ENCODE assay signal across 8 cellular contexts in genomic region chr7:100874577-100875355, GRCh38. TPM values are rescaled to one million over a fixed set of nuclear protein-coding genes. Genes with fewer than 3 reads are reported as not detected.
DNase-seq lines count a peak whose midpoint lies in the region; ATAC-seq, FAIRE-seq and TF ChIP-seq lines count a peak whose summit lies in the region.

Gene SRRT, plus strand, starts transcription at chr7:100875103. Its CDS starts 488 bp downstream, at chr7:100875591.

- H3K18ac ChIP-seq in H1 (ENCODE audit: extremely low read depth, low read length): peak within 1 kb of the TSS; percentile 93
- H3K18ac ChIP-seq in mesenchymal stem cell (ENCODE audit: low read depth in 1 of 2, low read length in 2 of 2): peak within 1 kb of the TSS; percentile 96 to 99

- H3K4me3 ChIP-seq in H1 (ENCODE audit: extremely low read depth in 1 of 4, insufficient read depth in 2 of 4, low read depth in 3 of 4, low read length in 4 of 4): peak within 1 kb of the TSS; percentile 81 to 93 (median 91)
- H3K4me3 ChIP-seq in mesenchymal stem cell (ENCODE audit: insufficient read depth in 1 of 2, low read depth in 1 of 2, low read length in 2 of 2): peak within 1 kb of the TSS; percentile 96 to 100

- H3K79me1 ChIP-seq in H1 (ENCODE audit: low read depth, low read length) (peaks cover 4% of the 10 kb centered on the region), mesenchymal stem cell (replicated peaks; ENCODE audit: low read length, poor library complexity, severe bottlenecking) (peaks cover 15% of the 10 kb centered on the region)

- H3K4me1 ChIP-seq in H1 (replicated peaks in 1 of 4; ENCODE audit: control insufficient read depth in 3 of 4, insufficient read depth in 4 of 4, low read length in 3 of 4) (peaks cover 0 to 9% (median 1%) of the 10 kb centered on the region in 4 experiments; a peak in 3 of 7 replicates), mesenchymal stem cell (ENCODE audit: control insufficient read depth, insufficient read depth, low read depth, low read length) (peaks cover 28% of the 10 kb centered on the region)

- H3K23ac ChIP-seq in H1 (ENCODE audit: insufficient read length): no peak within 1 kb of the TSS
- peak within 1 kb of the TSS; percentile 90 to 92 for H3K23ac ChIP-seq in mesenchymal stem cell (ENCODE audit: low read length in 2 of 2)

- H2BK5ac ChIP-seq in H1 (ENCODE audit: low read depth, low read length) (peak within 1 kb of the TSS; percentile 95), mesenchymal stem cell (ENCODE audit: low read depth, low read length, poor library complexity, severe bottlenecking) (peak within 1 kb of the TSS; percentile 86)

- H2BK15ac ChIP-seq in H1 (ENCODE audit: low read length): peak within 1 kb of the TSS; percentile 9
- H2BK15ac ChIP-seq in mesenchymal stem cell (ENCODE audit: low read depth, poor library complexity, severe bottlenecking): peak within 1 kb of the TSS; percentile 86

- H4K8ac ChIP-seq in H1 (ENCODE audit: extremely low read depth, insufficient read depth, low read length): peak within 1 kb of the TSS; percentile 96
- peak within 1 kb of the TSS; percentile 100 for H4K8ac ChIP-seq in mesenchymal stem cell (ENCODE audit: low read length)

- no peak within 1 kb of the TSS for H2BK20ac ChIP-seq in H1 (ENCODE audit: low read length)

- H3K14ac ChIP-seq in H1 (ENCODE audit: insufficient read length) (no peak within 1 kb of the TSS), mesenchymal stem cell (ENCODE audit: low read length in 2 of 2) (peak within 1 kb of the TSS; percentile 80 to 87)

- peak in 1 of 2 experiments; percentile 98; a peak in 2 of 3 replicates for TF ChIP-seq POLR2A in H1 (IDR thresholded peaks at IDR 0.05; ENCODE audit: control extremely low read depth in 1 of 2, low read depth in 2 of 2, low read length in 2 of 2)

- H3K9me3 ChIP-seq in H1 (ENCODE audit: insufficient read depth in 2 of 2, low read depth in 1 of 2, low read length in 1 of 2) (no peaks in the 10 kb centered on the region), mesenchymal stem cell (ENCODE audit: control insufficient read depth, low read length) (no peaks in the 10 kb centered on the region)

- peak; percentile 90 for ATAC-seq in GM21360 (IDR thresholded peaks at IDR 0.05; ENCODE audit: unreplicated experiment)

- H3K4ac ChIP-seq in H1 (replicated peaks; ENCODE audit: insufficient read length, low read depth, low read length) (peak within 1 kb of the TSS; percentile 89), mesenchymal stem cell (ENCODE audit: low read depth in 1 of 2, low read length in 2 of 2) (peak within 1 kb of the TSS; percentile 86 to 95)

- no peak within 1 kb of the TSS for H2AFZ ChIP-seq in H1 (ENCODE audit: low read length)
- peak within 1 kb of the TSS; percentile 36 for H2AFZ ChIP-seq in mesenchymal stem cell (ENCODE audit: low read depth, low read length)

- H3K79me2 ChIP-seq in H1 (ENCODE audit: control insufficient read depth in 1 of 2, insufficient read depth in 2 of 2, low read length in 2 of 2): peaks cover 28 to 46% of the 10 kb centered on the region in 2 experiments

- peak; percentile 99 for DNase-seq in COR-L47 (lab: John Stamatoyannopoulos, UW)
- peak; percentile 83 for DNase-seq in HTR-8/SVneo (ENCODE audit: insufficient read length, low spot score)
- DNase-seq in NOMO-1 treated with dmso at 0.1 percent for 144 hours (lab: John Stamatoyannopoulos, UW; ENCODE audit: unreplicated experiment): peak; percentile 99
- peak; percentile 92 to 97 (median 93) for DNase-seq in activated CD8-positive, alpha-beta memory T cell treated with anti-CD3 and anti-CD28 coated beads for 48 hours (ENCODE audit: low read depth in 2 of 3, low spot score in 2 of 3)
- peak; percentile 95 to 97 for DNase-seq in H1 (ENCODE audit: low read depth in 1 of 2, low spot score in 2 of 2)
- DNase-seq in mesenchymal stem cell: peak; percentile 97
- DNase-seq in stimulated activated CD8-positive, alpha-beta memory T cell treated with anti-CD3 and anti-CD28 coated beads, Interleukin-12 subunit alpha, Interleukin-12 subunit beta, amount 100 ng/mL, for 4 hours (ENCODE audit: low read depth): peak; percentile 97

- H2BK120ac ChIP-seq in H1 (replicated peaks; ENCODE audit: low read depth, low read length) (no peak within 1 kb of the TSS), mesenchymal stem cell (ENCODE audit: low read depth, low read length) (peak within 1 kb of the TSS; percentile 67)

- H3K9ac ChIP-seq in H1 (replicated peaks in 1 of 4; ENCODE audit: extremely low read depth in 1 of 4, low read depth in 3 of 4, low read length in 3 of 4) (peak within 1 kb of the TSS; percentile 77 to 95 (median 94)), mesenchymal stem cell (ENCODE audit: low read length) (peak within 1 kb of the TSS; percentile 94)

- H4K91ac ChIP-seq in H1 (replicated peaks; ENCODE audit: insufficient read length, low read length): peak within 1 kb of the TSS; percentile 58
- H4K91ac ChIP-seq in mesenchymal stem cell (ENCODE audit: low read length): peak within 1 kb of the TSS; percentile 100

- H3K4me2 ChIP-seq in H1 (ENCODE audit: insufficient read depth in 1 of 2, low read depth in 2 of 2, low read length in 2 of 2) (peak within 1 kb of the TSS; percentile 67 to 82), mesenchymal stem cell (ENCODE audit: low read length, poor library complexity, severe bottlenecking) (peak within 1 kb of the TSS; percentile 85)

- H3K27ac ChIP-seq in H1 (ENCODE audit: low read depth, low read length): peak within 1 kb of the TSS; percentile 93
- H3K27ac ChIP-seq in mesenchymal stem cell (ENCODE audit: low read length, poor library complexity, severe bottlenecking): peak within 1 kb of the TSS; percentile 97

- peaks cover 8 to 11% of the 10 kb centered on the region in 2 experiments for H4K20me1 ChIP-seq in H1 (replicated peaks in 1 of 2; ENCODE audit: control insufficient read depth in 1 of 2, insufficient read depth in 2 of 2, low read length in 2 of 2)

- peak in 1 of 3 experiments; percentile 19; a peak in 1 of 4 replicates for TF ChIP-seq CTCF in H1 (IDR thresholded peaks at IDR 0.05; ENCODE audit: control extremely low read depth in 1 of 3, insufficient read depth in 1 of 3, low read depth in 1 of 3, low read length in 3 of 3)

- WGBS in H1 (ENCODE audit: extremely low coverage in 1 of 2, insufficient coverage in 1 of 2, insufficient read length in 1 of 2, insufficient replicate concordance in 2 of 2, low coverage in 1 of 2, low lambda C conversion rate in 2 of 2, missing lambda C conversion rate in 1 of 2), 2 experiments: 4% methylated on average over 55 of the region's 79 CpGs; no CpG with 5 or more reads in 1 of the 2 experiments
- WGBS in mesenchymal stem cell: 4% methylated on average over 74 of the region's 79 CpGs

- H3K36me3 ChIP-seq in H1 (ENCODE audit: control insufficient read depth in 2 of 4, insufficient read depth in 4 of 4, low read length in 3 of 4) (peaks cover 24 to 59% (median 36%) of the 10 kb centered on the region in 4 experiments), mesenchymal stem cell (ENCODE audit: control insufficient read depth in 1 of 2, insufficient read depth in 2 of 2, low read depth in 1 of 2, low read length in 2 of 2) (peaks cover 63 to 77% of the 10 kb centered on the region in 2 experiments)

- POLR2A ChIA-PET in H1 (lab: Charles Lee; ENCODE audit: partially characterized antibody): interaction anchor here (0.5 to 15.1 kb wide), 46 partner anchors 8 to 262 kb away, joined by 3 to 313 read pairs (median 4); partner anchors contain the start of genes EPHB4, MOSPD3, POP7 and SLC12A9

- no peak; a peak in 1 of 3 replicates for TF ChIP-seq EP300 in H1 (IDR thresholded peaks at IDR 0.05; ENCODE audit: borderline replicate concordance in 1 of 2, low read depth in 2 of 2, low read length in 2 of 2)

- H4K5ac ChIP-seq in H1 (ENCODE audit: insufficient read length, low read depth, low read length): peak within 1 kb of the TSS; percentile 96

- H3K23me2 ChIP-seq in H1 (ENCODE audit: low read depth, low read length): peaks cover 8% of the 10 kb centered on the region

- TF ChIP-seq RAD21 in H1 (IDR thresholded peaks at IDR 0.05 in 1 of 2, conservative IDR thresholded peaks at IDR 0.05 in 1 of 2; ENCODE audit: low read depth in 2 of 2, low read length in 2 of 2): no peak

- no peaks in the 10 kb centered on the region for H3K27me3 ChIP-seq in H1 (replicated peaks in 1 of 4; ENCODE audit: control insufficient read depth in 3 of 4, extremely low read depth in 1 of 4, insufficient read depth in 3 of 4, low read length in 3 of 4)
- H3K27me3 ChIP-seq in mesenchymal stem cell (ENCODE audit: control insufficient read depth in 1 of 2, insufficient read depth in 1 of 2, low read length in 2 of 2): no peaks in the 10 kb centered on the region

- FAIRE-seq in HTR-8/SVneo (lab: Jason Lieb, UNC) (peak; percentile 82), H1 (lab: Jason Lieb, UNC) (peak; percentile 70)

- H3K56ac ChIP-seq in H1 (replicated peaks; ENCODE audit: insufficient read length, low read depth, low read length): peak within 1 kb of the TSS; percentile 81

- peak within 1 kb of the TSS; percentile 33 for H2AK5ac ChIP-seq in H1 (ENCODE audit: low read depth, low read length)
- peak within 1 kb of the TSS; percentile 17 for H2AK5ac ChIP-seq in mesenchymal stem cell (ENCODE audit: low read length, severe bottlenecking)

- H2BK12ac ChIP-seq in H1 (ENCODE audit: low read depth, low read length) (peak within 1 kb of the TSS; percentile 75; the same call in 1 of the 2 replicates), mesenchymal stem cell (ENCODE audit: low read length in 2 of 2) (peak within 1 kb of the TSS in 1 of 2 experiments; percentile 15)

- CTCF ChIA-PET in H1 (lab: Charles Lee; ENCODE audit: partially characterized antibody): interaction anchor here (0.6 to 2.7 kb wide), 6 partner anchors 10 to 239 kb away, joined by 3 to 8 read pairs (median 3); partner anchors contain the start of gene SLC12A9

TF ChIP-seq in H1, 55 proteins besides CTCF, POLR2A, EP300 and RAD21 (continues in another document):
- no peak for TF ChIP-seq RXRA (IDR thresholded peaks at IDR 0.05; ENCODE audit: insufficient read depth, low read depth, low read length)

RNA-seq across cellular contexts. Expression of gene SRRT, which starts in this region (rescaled TPM):
- total RNA-seq in H1 (2021; fragmentation: NEBNext Ultra II Directional; extraction: Animal tissue kit (Norgen Biotek cat#: 25700)): 237 and 239 TPM in 2 replicates
- 66.7 and 103 TPM in 2 replicates for polyA plus RNA-seq in H1 (2011; rRNA removed)
- polyA plus RNA-seq in H1 (2011; cell fraction: cytosol; rRNA removed): 78.5 TPM
- 456 TPM for polyA plus RNA-seq in H1 (2011; cell fraction: nucleus; rRNA removed)
- polyA plus RNA-seq in H1 (2012, experiment 1 of 2): 212 to 245 TPM (median 235 TPM) in 4 replicates
- polyA plus RNA-seq in H1 (2012, experiment 2 of 2): 131 TPM
- polyA plus RNA-seq in H1 (2013, experiment 1 of 2): 167 TPM
- 144 TPM for polyA plus RNA-seq in H1 (2013, experiment 2 of 2)
- polyA minus RNA-seq in H1 (2011; rRNA and poly(A)+ RNA removed): 44.1 and 59.4 TPM in 2 replicates
- polyA minus RNA-seq in H1 (2011; cell fraction: cytosol; rRNA and poly(A)+ RNA removed): 112 TPM
- polyA minus RNA-seq in H1 (2011; cell fraction: nucleus; rRNA and poly(A)+ RNA removed): 143 TPM
- 66.1 TPM for polyA plus RNA-seq in mesenchymal stem cell (2013, experiment 1 of 2)
- 61.3 TPM for polyA plus RNA-seq in mesenchymal stem cell (2013, experiment 2 of 2)

Comparison
In these comparisons a context has a peak if more than half of its experiments do, and no peak if none do; other contexts are left out.
1. Peak in every context shown above with its lines: DNase-seq, ATAC-seq, H3K4me3 ChIP-seq and H3K27ac ChIP-seq.